1 cellular context compared by ENCODE assay signal in the genomic region with DNA sequence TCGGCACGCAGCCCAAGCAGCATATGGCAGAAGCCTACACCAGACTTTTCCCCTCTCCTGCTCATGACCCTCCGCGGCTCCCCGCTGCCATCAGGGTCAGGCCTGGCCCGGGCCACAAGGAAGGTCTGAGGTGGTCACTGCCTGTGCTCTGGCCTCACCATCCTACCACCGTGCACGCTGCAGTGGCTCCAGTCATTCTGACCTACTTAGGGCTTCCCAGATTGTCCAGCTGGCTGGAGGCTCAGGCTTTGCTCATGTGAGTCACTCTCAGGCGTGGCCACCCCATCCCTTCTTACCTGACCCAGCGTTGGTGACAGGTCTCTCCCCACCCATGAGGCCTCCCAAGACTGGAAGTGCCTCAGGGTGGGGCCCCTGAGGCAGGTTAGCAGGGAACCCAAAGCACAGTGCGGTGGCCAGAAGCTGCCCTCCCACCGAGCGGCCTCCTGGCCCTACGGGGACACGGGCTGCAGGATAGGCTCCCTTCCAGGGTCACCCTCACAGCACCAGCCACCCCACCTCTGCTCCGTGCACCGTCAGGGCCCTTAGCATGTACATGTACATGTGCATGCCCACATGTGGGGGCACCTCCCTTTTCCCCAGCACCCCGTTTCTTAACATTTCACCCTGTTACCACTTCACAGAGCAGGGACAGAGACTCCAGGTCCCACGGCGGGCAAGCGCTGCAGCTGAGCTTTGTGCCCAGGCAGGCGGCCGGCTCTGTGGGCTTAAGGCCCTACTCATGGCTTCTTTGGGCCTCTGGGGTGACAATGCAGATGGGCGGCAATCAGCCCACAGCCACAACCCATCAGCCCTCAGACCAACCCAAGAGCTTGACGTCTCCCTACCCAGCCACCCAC.
TF ChIP-seq lines count a peak whose summit lies in the region.

No MANE protein-coding gene starts in this region.

TF ChIP-seq in A549, 52 proteins besides CTCF, POLR2A, EP300 and RAD21 (continued from another document):
- TF ChIP-seq, protein P1, sequence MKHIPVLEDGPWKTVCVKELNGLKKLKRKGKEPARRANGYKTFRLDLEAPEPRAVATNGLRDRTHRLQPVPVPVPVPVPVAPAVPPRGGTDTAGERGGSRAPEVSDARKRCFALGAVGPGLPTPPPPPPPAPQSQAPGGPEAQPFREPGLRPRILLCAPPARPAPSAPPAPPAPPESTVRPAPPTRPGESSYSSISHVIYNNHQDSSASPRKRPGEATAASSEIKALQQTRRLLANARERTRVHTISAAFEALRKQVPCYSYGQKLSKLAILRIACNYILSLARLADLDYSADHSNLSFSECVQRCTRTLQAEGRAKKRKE (CRISPR knock-in tag; IDR thresholded peaks at IDR 0.05; ENCODE audit: low read depth): no peak
- TF ChIP-seq BHLHE40 (IDR thresholded peaks at IDR 0.05; ENCODE audit: low read depth, low read length): no peak
- no peak for TF ChIP-seq RNF2 (IDR thresholded peaks at IDR 0.05; ENCODE audit: borderline replicate concordance, low read depth)
- TF ChIP-seq, protein P2, sequence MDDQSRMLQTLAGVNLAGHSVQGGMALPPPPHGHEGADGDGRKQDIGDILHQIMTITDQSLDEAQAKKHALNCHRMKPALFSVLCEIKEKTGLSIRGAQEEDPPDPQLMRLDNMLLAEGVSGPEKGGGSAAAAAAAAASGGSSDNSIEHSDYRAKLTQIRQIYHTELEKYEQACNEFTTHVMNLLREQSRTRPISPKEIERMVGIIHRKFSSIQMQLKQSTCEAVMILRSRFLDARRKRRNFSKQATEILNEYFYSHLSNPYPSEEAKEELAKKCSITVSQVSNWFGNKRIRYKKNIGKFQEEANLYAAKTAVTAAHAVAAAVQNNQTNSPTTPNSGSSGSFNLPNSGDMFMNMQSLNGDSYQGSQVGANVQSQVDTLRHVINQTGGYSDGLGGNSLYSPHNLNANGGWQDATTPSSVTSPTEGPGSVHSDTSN (IDR thresholded peaks at IDR 0.05): no peak
- no peak for TF ChIP-seq NFE2L2 (conservative IDR thresholded peaks at IDR 0.05; ENCODE audit: low read length)
- TF ChIP-seq, protein P3, sequence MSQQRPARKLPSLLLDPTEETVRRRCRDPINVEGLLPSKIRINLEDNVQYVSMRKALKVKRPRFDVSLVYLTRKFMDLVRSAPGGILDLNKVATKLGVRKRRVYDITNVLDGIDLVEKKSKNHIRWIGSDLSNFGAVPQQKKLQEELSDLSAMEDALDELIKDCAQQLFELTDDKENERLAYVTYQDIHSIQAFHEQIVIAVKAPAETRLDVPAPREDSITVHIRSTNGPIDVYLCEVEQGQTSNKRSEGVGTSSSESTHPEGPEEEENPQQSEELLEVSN (IDR thresholded peaks at IDR 0.05; ENCODE audit: borderline replicate concordance, low read depth): no peak
- TF ChIP-seq FOXS1 (CRISPR knock-in tag; IDR thresholded peaks at IDR 0.05): no peak
- TF ChIP-seq KDM1A (IDR thresholded peaks at IDR 0.05; ENCODE audit: low read depth): no peak
- TF ChIP-seq KDM5A (IDR thresholded peaks at IDR 0.05): no peak
- TF ChIP-seq MAZ (IDR thresholded peaks at IDR 0.05; ENCODE audit: borderline replicate concordance, low read depth, low read length): no peak
- TF ChIP-seq JUNB (IDR thresholded peaks at IDR 0.05): no peak
- TF ChIP-seq PHF8 (IDR thresholded peaks at IDR 0.05; ENCODE audit: borderline replicate concordance, low read depth): no peak
- no peak for TF ChIP-seq RFX5 (IDR thresholded peaks at IDR 0.05)
- no peak for TF ChIP-seq GATA3 (IDR thresholded peaks at IDR 0.05; ENCODE audit: borderline replicate concordance)
- no peak for TF ChIP-seq EHMT2 (IDR thresholded peaks at IDR 0.05; ENCODE audit: low read depth)
